27 cellular contexts compared by ENCODE assay signal in the genomic region with DNA sequence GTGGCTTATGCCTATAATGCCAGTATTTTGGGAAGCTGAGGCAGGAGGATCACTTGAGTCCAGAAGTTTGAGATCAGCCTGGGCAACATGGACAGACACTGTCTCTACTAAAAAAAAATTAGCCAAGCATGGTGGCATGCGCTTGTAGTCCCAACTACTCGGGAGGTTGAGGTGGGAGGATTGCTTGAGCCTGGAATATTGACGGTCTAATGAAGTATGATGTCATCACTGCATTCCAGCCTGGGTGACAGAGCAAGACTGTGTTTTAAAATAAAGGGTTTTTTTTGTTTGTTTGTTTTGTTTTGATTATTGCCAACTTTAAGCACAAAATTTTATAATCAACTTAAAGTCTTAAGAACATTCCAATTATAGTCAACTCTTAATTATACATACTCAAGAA. TPM values are rescaled to one million over a fixed set of nuclear protein-coding genes. Genes with fewer than 3 reads are reported as not detected.
DNase-seq lines count a peak whose midpoint lies in the region; ATAC-seq, FAIRE-seq and TF ChIP-seq lines count a peak whose summit lies in the region.
"Had no signal": no experiment of that assay in that cellular context is flagged by ENCODE, and none has a peak within 500 bp of the region (broad histone marks: within the 10 kb centered on the region; RNA-seq: fewer than 3 reads in every experiment).

No MANE protein-coding gene starts in this region.

- intact Hi-C loops in Caco-2 (cut with micrococcal nuclease; ENCODE audit: unreplicated experiment) (no loop called here), thyroid gland (cut with DNase I) (no loop called here), sciatic nerve (cut with DNase I) (no loop called here)

- H3K27me3 ChIP-seq in ACC112 (ENCODE audit: insufficient read depth, low read length): no peaks in the 10 kb centered on the region
- no peaks in the 10 kb centered on the region for H3K27me3 ChIP-seq in Caco-2 (replicated peaks; ENCODE audit: control insufficient read depth, insufficient read depth, low read length)
- H3K27me3 ChIP-seq in thyroid gland: no peaks in the 10 kb centered on the region

- FAIRE-seq in GM12892 (lab: Jason Lieb, UNC): no peak
- FAIRE-seq: keratinocyte had no signal

- H3K4me3 Mint-ChIP-seq in Caco-2 (ENCODE audit: unreplicated experiment): no peak overlapping the region
- H3K4me3 Mint-ChIP-seq in activated CD8-positive, alpha-beta T cell treated with anti-CD3 and anti-CD28 coated beads, Interleukin-2, amount 10 ng/mL, durations not matched to agents 7 days and 5 days: no peak overlapping the region
- H3K4me3 Mint-ChIP-seq: activated naive CD8-positive, alpha-beta T cell treated with anti-CD3 and anti-CD28 coated beads for 36 hours; HFFc6; mesothelial cell of epicardium; naive B cell; stimulated activated effector memory CD8-positive, alpha-beta T cell treated with anti-CD3 and anti-CD28 coated beads, Interleukin-12 subunit alpha, Interleukin-12 subunit beta, amount 100 ng/mL, for 72 hours had no signal

- TF ChIP-seq CTCF in Caco-2 (IDR thresholded peaks at IDR 0.05; ENCODE audit: insufficient read depth in 1 of 2, low read depth in 1 of 2, low read length in 1 of 2, severe bottlenecking in 1 of 2, unreplicated experiment in 1 of 2) (no peak), fibroblast of villous mesenchyme (IDR thresholded peaks at IDR 0.05; ENCODE audit: insufficient read depth, low read depth, low read length) (no peak), thyroid gland (IDR thresholded peaks at IDR 0.05) (no peak)

- H3K9me3 ChIP-seq in Caco-2 (no peaks in the 10 kb centered on the region), thyroid gland (no peaks in the 10 kb centered on the region)

- no peaks in the 10 kb centered on the region for H3K9me3 Mint-ChIP-seq in Caco-2 (ENCODE audit: unreplicated experiment)
- H3K9me3 Mint-ChIP-seq in activated CD8-positive, alpha-beta T cell treated with anti-CD3 and anti-CD28 coated beads, Interleukin-2, amount 10 ng/mL, durations not matched to agents 7 days and 5 days (ENCODE audit: insufficient read depth): no peaks in the 10 kb centered on the region
- H3K9me3 Mint-ChIP-seq: activated naive CD8-positive, alpha-beta T cell treated with anti-CD3 and anti-CD28 coated beads for 36 hours; HFFc6; mesothelial cell of epicardium; naive B cell; stimulated activated effector memory CD8-positive, alpha-beta T cell treated with anti-CD3 and anti-CD28 coated beads, Interleukin-12 subunit alpha, Interleukin-12 subunit beta, amount 100 ng/mL, for 72 hours had no signal

- no peak for ATAC-seq in activated CD8-positive, alpha-beta T cell treated with anti-CD3 and anti-CD28 coated beads, Interleukin-2, amount 10 ng/mL, durations not matched to agents 7 days and 5 days
- ATAC-seq in sciatic nerve: no peak
- ATAC-seq: Panc1; stimulated activated effector memory CD8-positive, alpha-beta T cell treated with anti-CD3 and anti-CD28 coated beads, Interleukin-12 subunit alpha, Interleukin-12 subunit beta, amount 100 ng/mL, for 72 hours had no signal

- no TSS peak for BruUV-seq in Caco-2 (replicated peaks; lab: Mats Ljungman, UMichigan)

- H3K4me1 ChIP-seq in ACC112 (ENCODE audit: control insufficient read depth, insufficient read depth, low read length, unreplicated experiment): peaks cover 72% of the 10 kb centered on the region
- 0 out of 2 replicates have a peak, but pooled peaks cover 7% of the 10 kb centered on the region for H3K4me1 ChIP-seq in Caco-2
- H3K4me1 ChIP-seq in thyroid gland: peaks cover 4 to 26% of the 10 kb centered on the region in 2 donors

- no peak overlapping the region for H2AFZ ChIP-seq in ACC112 (ENCODE audit: low read length, unreplicated experiment)
- H2AFZ ChIP-seq: GM23248 had no signal

- WGBS in thyroid gland, 2 donors: 95 to 97% methylated on average over 3 of the region's 3 CpGs

- H3K36me3 ChIP-seq in ACC112 (ENCODE audit: insufficient read depth, low read length) (peaks cover 65% of the 10 kb centered on the region), Caco-2 (ENCODE audit: control insufficient read depth, insufficient read depth, low read length) (no peaks in the 10 kb centered on the region), thyroid gland (no peaks in the 10 kb centered on the region)

- H3K27me3 Mint-ChIP-seq in Caco-2 (ENCODE audit: insufficient read depth, unreplicated experiment): no peaks in the 10 kb centered on the region
- no peaks in the 10 kb centered on the region for H3K27me3 Mint-ChIP-seq in activated CD8-positive, alpha-beta T cell treated with anti-CD3 and anti-CD28 coated beads, Interleukin-2, amount 10 ng/mL, durations not matched to agents 7 days and 5 days (ENCODE audit: low read depth)
- H3K27me3 Mint-ChIP-seq: activated naive CD8-positive, alpha-beta T cell treated with anti-CD3 and anti-CD28 coated beads for 36 hours; naive B cell; progenitor cell of endocrine pancreas had no signal

- peaks cover 31% of the 10 kb centered on the region for H3K36me3 Mint-ChIP-seq in Caco-2 (ENCODE audit: insufficient read depth, unreplicated experiment)
- H3K36me3 Mint-ChIP-seq in activated CD8-positive, alpha-beta T cell treated with anti-CD3 and anti-CD28 coated beads, Interleukin-2, amount 10 ng/mL, durations not matched to agents 7 days and 5 days (ENCODE audit: low read depth): peaks cover 70% of the 10 kb centered on the region

- peak overlapping the region; percentile 27; the same call in 1 of the 2 replicates for H3K4me3 ChIP-seq in ACC112 (ENCODE audit: low read depth, low read length)
- H3K4me3 ChIP-seq in Caco-2 (ENCODE audit: low read depth, low read length): no peak overlapping the region
- H3K4me3 ChIP-seq in fibroblast of villous mesenchyme (ENCODE audit: low read depth, low read length): no peak overlapping the region
- no peak overlapping the region for H3K4me3 ChIP-seq in thyroid gland (replicated peaks in 1 of 3)
- H3K4me3 ChIP-seq: GM23248 had no signal

- peaks cover 14% of the 10 kb centered on the region for H3K4me1 Mint-ChIP-seq in Caco-2 (ENCODE audit: low read depth, unreplicated experiment)
- H3K4me1 Mint-ChIP-seq in activated CD8-positive, alpha-beta T cell treated with anti-CD3 and anti-CD28 coated beads, Interleukin-2, amount 10 ng/mL, durations not matched to agents 7 days and 5 days (ENCODE audit: low read depth): peaks cover 70% of the 10 kb centered on the region

- peak overlapping the region; percentile 14; the same call in 1 of the 2 replicates for H3K27ac ChIP-seq in ACC112 (ENCODE audit: low read depth, low read length)
- H3K27ac ChIP-seq in thyroid gland: no peak overlapping the region
- H3K27ac ChIP-seq: GM23248 had no signal

- peak overlapping the region; percentile 60 for H3K27ac Mint-ChIP-seq in Caco-2 (ENCODE audit: unreplicated experiment)
- no peak overlapping the region for H3K27ac Mint-ChIP-seq in activated CD8-positive, alpha-beta T cell treated with anti-CD3 and anti-CD28 coated beads, Interleukin-2, amount 10 ng/mL, durations not matched to agents 7 days and 5 days
- H3K27ac Mint-ChIP-seq: activated naive CD8-positive, alpha-beta T cell treated with anti-CD3 and anti-CD28 coated beads for 36 hours; HFFc6; mesothelial cell of epicardium; progenitor cell of endocrine pancreas; stimulated activated effector memory CD8-positive, alpha-beta T cell treated with anti-CD3 and anti-CD28 coated beads, Interleukin-12 subunit alpha, Interleukin-12 subunit beta, amount 100 ng/mL, for 72 hours had no signal

- DNase-seq in Caco-2 (no peak), amniotic epithelial cell (ENCODE audit: low read depth) (peak; percentile 41), fibroblast of villous mesenchyme (ENCODE audit: low read depth) (peak; percentile 37), GM12892 (ENCODE audit: insufficient read length) (no peak), thyroid gland (no peak), sciatic nerve (ENCODE audit: low spot score) (no peak)
- no peak for DNase-seq in activated CD8-positive, alpha-beta T cell treated with anti-CD3 and anti-CD28 coated beads, Interleukin-2, amount 10 ng/mL, durations not matched to agents 7 days and 5 days
- DNase-seq: activated CD4-positive, alpha-beta T cell treated with anti-CD3 and anti-CD28 coated beads for 4 hours; activated effector memory CD4-positive, alpha-beta T cell treated with anti-CD3 and anti-CD28 coated beads, Interleukin-2, amount 50 U/mL, for 16 hours; activated naive CD8-positive, alpha-beta T cell treated with anti-CD3 and anti-CD28 coated beads for 36 hours; activated T-cell treated with anti-CD3 and anti-CD28 coated beads, Interleukin-2, amount 50 U/mL, for 1 hour; DMS79; GM23248; HFFc6; naive B cell; NCI-H1092; NCI-H1694; NCI-H446; NCI-H774; nucleus accumbens; SHP77 had no signal

- H3K79me2 ChIP-seq in ACC112 (ENCODE audit: control insufficient read depth, insufficient read depth, low read length, unreplicated experiment): peaks cover 94% of the 10 kb centered on the region

- no peak for TF ChIP-seq POLR2A in GM12892 (IDR thresholded peaks at IDR 0.05; ENCODE audit: low read depth, low read length)
- no peak for TF ChIP-seq POLR2A in thyroid gland (IDR thresholded peaks at IDR 0.05)

- CTCF ChIA-PET in Caco-2 (lab: Charles Lee): no interaction called here
- CTCF ChIA-PET in activated CD8-positive, alpha-beta T cell treated with anti-CD3 and anti-CD28 coated beads, Interleukin-2, amount 10 ng/mL, durations not matched to agents 7 days and 5 days (lab: Charles Lee): no interaction called here

- POLR2A ChIA-PET in Caco-2 (lab: Charles Lee): no interaction called here
- POLR2A ChIA-PET in activated CD8-positive, alpha-beta T cell treated with anti-CD3 and anti-CD28 coated beads, Interleukin-2, amount 10 ng/mL, durations not matched to agents 7 days and 5 days (lab: Charles Lee): no interaction called here

RNA-seq across cellular contexts. Expression of a gene that starts 6.8 kb away (rescaled TPM):
- total RNA-seq in Caco-2 (2022): 112 and 116 TPM in 2 replicates
- 32.2 and 34.5 TPM in 2 replicates for total RNA-seq in fibroblast of villous mesenchyme
- 100 to 1,000 TPM; 164 to 177 TPM for total RNA-seq in activated CD8-positive, alpha-beta T cell treated with anti-CD3 and anti-CD28 coated beads, Interleukin-2, amount 10 ng/mL, durations not matched to agents 7 days and 5 days
- 31.8 TPM for polyA plus RNA-seq in GM12892 (2012; ENCODE audit: missing spikeins)
- 100 to 1,000 TPM in 1 of 4 donors, 10 to 100 TPM in 3; 57.6 to 103 (median 77.3) TPM for total RNA-seq in thyroid gland
- total RNA-seq in sciatic nerve: 182 TPM

Comparison
In these comparisons a context has a peak if more than half of its experiments do, and no peak if none do; other contexts are left out.
1. DNase-seq: peak in amniotic epithelial cell (single experiment) and fibroblast of villous mesenchyme (single experiment); none in Caco-2 (0 of 2), activated CD8-positive, alpha-beta T cell treated with anti-CD3 and anti-CD28 coated beads, Interleukin-2, amount 10 ng/mL, durations not matched to agents 7 days and 5 days (single experiment), GM12892 (single experiment), thyroid gland (0 of 2) and sciatic nerve (single experiment).